In genomic region chr14:24431569-24432258, GRCh38 we compare ENCODE assay signal across 8 cellular contexts. TPM values are rescaled to one million over a fixed set of nuclear protein-coding genes. Genes with fewer than 3 reads are reported as not detected.
DNase-seq lines count a peak whose midpoint lies in the region; ATAC-seq and TF ChIP-seq lines count a peak whose summit lies in the region.

No MANE protein-coding gene starts in this region.

- no peak for TF ChIP-seq POLR2A in erythroblast (IDR thresholded peaks at IDR 0.05; ENCODE audit: low read length)

- peak; percentile 70 for DNase-seq in DMS153 treated with DMSO at 0.1 percent for 48 hours (lab: John Stamatoyannopoulos, UW; ENCODE audit: unreplicated experiment)
- DNase-seq in HuH-7.5 (ENCODE audit: low spot score), result peak; percentile 93
- peak; percentile 92 for DNase-seq in OCI-M1 (lab: John Stamatoyannopoulos, UW)
- peak; percentile 84 for DNase-seq in activated T-cell treated with anti-CD3 and anti-CD28 coated beads for 4 hours
- peak; percentile 94 to 97 for DNase-seq in erythroblast (lab: John Stamatoyannopoulos, UW)
- DNase-seq in myocyte (ENCODE audit: low read depth), result peak; percentile 94
- DNase-seq in stimulated activated CD8-positive, alpha-beta memory T cell treated with anti-CD3 and anti-CD28 coated beads, Interleukin-7, amount 100 ng/mL, for 24 hours (ENCODE audit: low read depth), result peak; percentile 78

- peak; percentile 54 for ATAC-seq in GM21528 (IDR thresholded peaks at IDR 0.05; ENCODE audit: low FRiP score, unreplicated experiment)

RNA-seq across cellular contexts. Expression of gene KHNYN, which starts 2.0 kb away (rescaled TPM):
- total RNA-seq in myocyte, result 28.0 and 29.6 TPM in 2 replicates
- 25.9 TPM for polyA plus RNA-seq in myocyte (2012)

RNA-seq across cellular contexts. Expression of gene CBLN3, which starts 2.2 kb away (rescaled TPM):
- total RNA-seq in myocyte, result 1.0 and 1.2 TPM in 2 replicates
- polyA plus RNA-seq in myocyte (2012), result 9.1 TPM

RNA-seq across cellular contexts. Expression of gene SDR39U1, which starts 10.9 kb away (rescaled TPM):
- total RNA-seq in myocyte, result 24.2 and 27.5 TPM in 2 replicates
- 61.6 TPM for polyA plus RNA-seq in myocyte (2012)

RNA-seq across cellular contexts. Expression of gene NYNRIN, which starts 32.9 kb away (rescaled TPM):
- 0.05 and 0.21 TPM in 2 replicates for total RNA-seq in myocyte
- polyA plus RNA-seq in myocyte (2012), result 0.04 TPM

Comparison
In these comparisons a context has a peak if more than half of its experiments do, and no peak if none do; other contexts are left out.
1. Peak in every context shown above with its lines: DNase-seq and ATAC-seq.